ENCODE assay signal across 8 cellular contexts in the genomic region with DNA sequence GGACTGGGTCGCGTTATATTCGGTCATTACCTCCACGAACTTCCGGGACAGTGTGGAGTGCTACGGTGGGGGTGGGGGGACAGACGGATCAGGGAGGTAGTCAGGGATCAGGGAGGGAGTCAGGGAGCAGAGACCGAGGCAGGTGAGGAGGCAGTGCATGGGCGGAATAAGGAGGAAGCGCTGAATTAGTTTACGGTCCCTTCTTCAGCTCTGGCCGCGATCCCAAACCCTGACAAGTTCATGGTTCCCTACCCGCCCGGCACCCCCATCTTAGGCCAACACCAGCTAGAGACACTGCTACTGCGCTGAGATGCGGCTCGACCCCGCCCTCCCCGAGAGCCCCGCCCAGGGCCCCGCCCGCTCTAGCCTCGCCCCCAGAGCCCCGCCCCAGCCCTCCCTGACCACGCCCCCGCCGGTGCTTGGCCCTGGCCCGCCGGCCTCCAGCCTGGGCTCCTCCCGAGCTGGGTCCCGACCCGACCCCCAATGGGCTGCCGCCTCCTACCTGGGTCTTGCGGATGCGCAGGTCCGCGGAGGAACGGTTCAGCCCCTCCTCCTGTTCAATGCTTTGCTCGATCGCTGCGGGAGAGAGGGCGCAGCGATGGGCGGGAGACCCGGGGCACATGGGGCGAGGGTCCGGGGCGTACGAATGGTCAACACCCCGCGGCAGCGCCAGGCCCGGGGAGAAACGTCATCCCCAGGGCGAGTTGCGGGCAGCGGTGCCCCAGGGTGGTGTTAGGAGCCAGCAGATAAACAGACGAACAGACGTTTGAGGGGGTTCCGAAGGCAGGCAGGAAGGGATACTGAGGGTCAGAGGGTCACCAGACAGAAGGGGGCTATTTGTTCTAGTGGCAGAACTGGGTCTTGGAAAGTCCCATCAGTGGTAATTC. TPM values are rescaled to one million over a fixed set of nuclear protein-coding genes. Genes with fewer than 3 reads are reported as not detected.
DNase-seq lines count a peak whose midpoint lies in the region; ATAC-seq and TF ChIP-seq lines count a peak whose summit lies in the region.

No MANE protein-coding gene starts in this region.

- no peaks in the 10 kb centered on the region for H3K27me3 Mint-ChIP-seq in activated T-cell treated with anti-CD3 and anti-CD28 coated beads, Interleukin-2, amount 50 U/mL, for 72 hours (ENCODE audit: low read depth)
- peaks cover 47% of the 10 kb centered on the region for H3K27me3 Mint-ChIP-seq in nephron progenitor cell (ENCODE audit: low read depth, poor library complexity)

- peaks cover 25% of the 10 kb centered on the region for H3K4me1 Mint-ChIP-seq in activated T-cell treated with anti-CD3 and anti-CD28 coated beads, Interleukin-2, amount 50 U/mL, for 72 hours (ENCODE audit: low read depth)
- H3K4me1 Mint-ChIP-seq in nephron progenitor cell: peaks cover 36% of the 10 kb centered on the region

- no peak overlapping the region for H3K27ac Mint-ChIP-seq in activated T-cell treated with anti-CD3 and anti-CD28 coated beads, Interleukin-2, amount 50 U/mL, for 72 hours
- no peak overlapping the region for H3K27ac Mint-ChIP-seq in nephron progenitor cell

- peak overlapping the region; percentile 59 for H3K4me3 ChIP-seq in fibroblast of pulmonary artery (replicated peaks; ENCODE audit: low read depth, low read length)

- DNase-seq in SHP77 (lab: John Stamatoyannopoulos, UW) (peak; percentile 22 to 32), SHP77 treated with DMSO at 0.1 percent for 48 hours (lab: John Stamatoyannopoulos, UW) (no peak), OCI-M1 (lab: John Stamatoyannopoulos, UW) (peak; percentile 71), fibroblast of pulmonary artery (ENCODE audit: low read depth) (peak; percentile 55), nephron progenitor cell (peak; percentile 83), stromal cell of bone marrow (ENCODE audit: low read depth) (peak; percentile 39)
- DNase-seq in activated T-cell treated with anti-CD3 and anti-CD28 coated beads, Interleukin-2, amount 50 U/mL, for 72 hours: peak; percentile 83

- no peaks in the 10 kb centered on the region for H3K36me3 Mint-ChIP-seq in activated T-cell treated with anti-CD3 and anti-CD28 coated beads, Interleukin-2, amount 50 U/mL, for 72 hours (ENCODE audit: insufficient read depth in 2 of 2)
- H3K36me3 Mint-ChIP-seq in nephron progenitor cell (ENCODE audit: low read depth): no peaks in the 10 kb centered on the region

- no peaks in the 10 kb centered on the region for H3K9me3 Mint-ChIP-seq in activated T-cell treated with anti-CD3 and anti-CD28 coated beads, Interleukin-2, amount 50 U/mL, for 72 hours
- no peaks in the 10 kb centered on the region for H3K9me3 Mint-ChIP-seq in nephron progenitor cell

- peak overlapping the region; percentile 87 to 89 for H3K4me3 Mint-ChIP-seq in activated T-cell treated with anti-CD3 and anti-CD28 coated beads, Interleukin-2, amount 50 U/mL, for 72 hours
- peak overlapping the region; percentile 76 for H3K4me3 Mint-ChIP-seq in nephron progenitor cell

- ATAC-seq in HG03135 (IDR thresholded peaks at IDR 0.05; ENCODE audit: unreplicated experiment): peak; percentile 85
- ATAC-seq in activated T-cell treated with anti-CD3 and anti-CD28 coated beads, Interleukin-2, amount 50 U/mL, for 72 hours (replicated peaks in 1 of 2): peak; percentile 90 to 92

- no peak for TF ChIP-seq CTCF in fibroblast of pulmonary artery (IDR thresholded peaks at IDR 0.05; ENCODE audit: low read length, missing control alignments)
- TF ChIP-seq CTCF in nephron progenitor cell (IDR thresholded peaks at IDR 0.05): no peak

RNA-seq across cellular contexts. Expression of a gene that starts 12.2 kb away (rescaled TPM):
- total RNA-seq in activated T-cell treated with anti-CD3 and anti-CD28 coated beads, Interleukin-2, amount 50 U/mL, for 72 hours: 1 to 10 TPM; 2.4 to 4.7 TPM

RNA-seq across cellular contexts. Expression of a gene that starts 13.2 kb away (rescaled TPM):
- total RNA-seq in activated T-cell treated with anti-CD3 and anti-CD28 coated beads, Interleukin-2, amount 50 U/mL, for 72 hours: 1 to 10 TPM; 2.2 to 6.1 TPM

RNA-seq across cellular contexts. Expression of a gene that starts 36.1 kb away (rescaled TPM):
- 10 to 100 TPM; 51.8 to 54.7 TPM for total RNA-seq in activated T-cell treated with anti-CD3 and anti-CD28 coated beads, Interleukin-2, amount 50 U/mL, for 72 hours

RNA-seq across cellular contexts. Expression of a gene that starts 39.7 kb away (rescaled TPM):
- 10 to 100 TPM; 19.1 to 25.5 TPM for total RNA-seq in activated T-cell treated with anti-CD3 and anti-CD28 coated beads, Interleukin-2, amount 50 U/mL, for 72 hours

RNA-seq across cellular contexts. Expression of a gene that starts 48.4 kb away (rescaled TPM):
- 10 to 100 TPM; 13.6 to 15.6 TPM for total RNA-seq in activated T-cell treated with anti-CD3 and anti-CD28 coated beads, Interleukin-2, amount 50 U/mL, for 72 hours
